1 cellular context compared by ENCODE assay signal in genomic region chr11:114594703-114595102, GRCh38.
TF ChIP-seq lines count a peak whose summit lies in the region.

No MANE protein-coding gene starts in this region.

TF ChIP-seq in K562, 482 proteins besides CTCF, POLR2A, EP300 and RAD21 (continued from another document):
- TF ChIP-seq AFF4 (CRISPR knock-in tag; IDR thresholded peaks at IDR 0.05), result no peak
- peak; percentile 76 for TF ChIP-seq PRDM10 (IDR thresholded peaks at IDR 0.05; ENCODE audit: partially characterized antibody)
